1 cellular context compared by ENCODE assay signal in the genomic region with DNA sequence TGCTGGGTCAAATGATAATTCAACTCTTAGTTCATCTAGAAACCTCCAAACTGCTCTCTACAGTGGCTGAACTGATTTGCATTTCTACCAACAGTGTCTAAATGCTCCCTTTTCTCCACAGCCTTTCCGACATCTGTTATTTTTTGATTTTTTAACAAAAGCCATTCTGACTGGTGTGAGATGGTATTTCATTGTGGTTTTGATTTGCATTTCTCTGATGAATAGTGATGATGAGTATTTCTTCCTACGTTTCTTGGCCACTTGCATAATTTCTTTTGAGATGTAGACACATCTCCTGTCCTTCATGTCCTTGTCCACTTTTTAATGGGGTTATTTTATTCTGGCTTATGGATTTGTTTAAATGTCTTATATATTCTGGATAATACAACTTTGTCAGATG.
A peak's percentile ranks its signal among the peaks of the same experiment; 100 is the strongest.
TF ChIP-seq lines count a peak whose summit lies in the region.

No MANE protein-coding gene starts in this region.

TF ChIP-seq in IMR-90, 13 proteins besides CTCF, POLR2A, EP300 and RAD21:
- no peak for TF ChIP-seq MAZ (IDR thresholded peaks at IDR 0.05; ENCODE audit: borderline replicate concordance, low read depth, low read length)
- peak; percentile 90 for TF ChIP-seq CEBPB (IDR thresholded peaks at IDR 0.05; ENCODE audit: low read depth, low read length)
